In genomic region chr16:67538666-67539101, GRCh38 we compare ENCODE assay signal across 6 cellular contexts. TPM values are rescaled to one million over a fixed set of nuclear protein-coding genes. Genes with fewer than 3 reads are reported as not detected.
DNase-seq lines count a peak whose midpoint lies in the region; ATAC-seq, FAIRE-seq and TF ChIP-seq lines count a peak whose summit lies in the region.

No MANE protein-coding gene starts in this region.

- WGBS in GM12878 (ENCODE audit: insufficient coverage, insufficient replicate concordance, low lambda C conversion rate, missing lambda C conversion rate), result 81% methylated on average over 23 of the region's 23 CpGs

- in situ Hi-C loops in GM12878 (cut with MboI), result no loop called here

- H3K36me3 ChIP-seq in GM06990 (ENCODE audit: control insufficient read depth, insufficient read depth, low read length) (peaks cover 10% of the 10 kb centered on the region), GM12878 (ENCODE audit: control insufficient read depth in 2 of 2, insufficient read depth in 2 of 2, low read length in 1 of 2) (peaks cover 3 to 11% of the 10 kb centered on the region in 2 experiments; a peak in 3 of 4 replicates)

- ATAC-seq in GM12878 (no peak), GM18873 (IDR thresholded peaks at IDR 0.05; ENCODE audit: low FRiP score, unreplicated experiment) (no peak), HG02642 (IDR thresholded peaks at IDR 0.05; ENCODE audit: poor library complexity, unreplicated experiment) (no peak), GM18505 (IDR thresholded peaks at IDR 0.05; ENCODE audit: unreplicated experiment) (no peak)
- ATAC-seq in natural killer cell treated with Interleukin-12 subunit alpha and Interleukin-12 subunit beta and Interleukin-15 and Interleukin-18, amount 100 ng/mL, for 72 hours, result no peak

- CTCF ChIA-PET in GM12878 (lab: Yijun Ruan, JAX), result interaction anchor here (1.1 to 11.3 kb wide), 2 partner anchors 17 to 268 kb away, joined by 3 to 131 read pairs; partner anchors contain the start of genes RANBP10 and TSNAXIP1

- H3K4me1 Mint-ChIP-seq in natural killer cell treated with Interleukin-12 subunit alpha and Interleukin-12 subunit beta and Interleukin-15 and Interleukin-18, amount 100 ng/mL, for 72 hours (ENCODE audit: low read depth in 2 of 2), result peaks cover 44 to 49% of the 10 kb centered on the region in 2 donors

- H3K36me3 Mint-ChIP-seq in natural killer cell treated with Interleukin-12 subunit alpha and Interleukin-12 subunit beta and Interleukin-15 and Interleukin-18, amount 100 ng/mL, for 72 hours, result peaks cover 7% of the 10 kb centered on the region

- DNase-seq in GM06990 (ENCODE audit: extremely low read depth, insufficient read length) (no peak), GM12878 (ENCODE audit: low read depth, low spot score) (no peak)
- DNase-seq in natural killer cell treated with Interleukin-12 subunit alpha and Interleukin-12 subunit beta and Interleukin-15 and Interleukin-18, amount 100 ng/mL, for 72 hours (ENCODE audit: low spot score), result no peak

- no peak overlapping the region for H3K27ac ChIP-seq in GM12878 (ENCODE audit: control insufficient read depth, insufficient read depth)

- TF ChIP-seq POLR2A in GM12878 (IDR thresholded peaks at IDR 0.05; ENCODE audit: low read depth, low read length) (no peak), GM18505 (IDR thresholded peaks at IDR 0.05; ENCODE audit: borderline replicate concordance, extremely low read depth, insufficient read depth, insufficient read length) (no peak)

- no TSS peak for BruUV-seq in GM12878 (replicated peaks; lab: Mats Ljungman, UMichigan)

- H3K4me3 ChIP-seq in GM06990 (replicated peaks; ENCODE audit: low read depth, low read length) (peak overlapping the region; percentile 74), GM12878 (peak overlapping the region; percentile 83; the same call in 1 of the 2 replicates)

- H3K4me3 Mint-ChIP-seq in natural killer cell treated with Interleukin-12 subunit alpha and Interleukin-12 subunit beta and Interleukin-15 and Interleukin-18, amount 100 ng/mL, for 72 hours, result peak overlapping the region; percentile 75

- H3K9me3 Mint-ChIP-seq in natural killer cell treated with Interleukin-12 subunit alpha and Interleukin-12 subunit beta and Interleukin-15 and Interleukin-18, amount 100 ng/mL, for 72 hours, result no peaks in the 10 kb centered on the region

- H3K27me3 Mint-ChIP-seq in natural killer cell treated with Interleukin-12 subunit alpha and Interleukin-12 subunit beta and Interleukin-15 and Interleukin-18, amount 100 ng/mL, for 72 hours, result no peaks in the 10 kb centered on the region

- H4K20me1 ChIP-seq in GM12878 (ENCODE audit: control insufficient read depth, insufficient read depth), result peaks cover 4% of the 10 kb centered on the region

- intact Hi-C loops in GM12878 (cut with micrococcal nuclease; ENCODE audit: unreplicated experiment), result no loop called here

- no peaks in the 10 kb centered on the region for H3K9me3 ChIP-seq in GM12878 (replicated peaks; ENCODE audit: control insufficient read depth, insufficient read depth, low read length)

- TF ChIP-seq CTCF in GM06990 (IDR thresholded peaks at IDR 0.05; ENCODE audit: insufficient read depth, low read length, poor library complexity, severe bottlenecking) (no peak), GM12878 (IDR thresholded peaks at IDR 0.05 in 2 of 3, conservative IDR thresholded peaks at IDR 0.05 in 1 of 3; ENCODE audit: control insufficient read depth in 2 of 3, extremely low read depth in 1 of 3, insufficient read depth in 1 of 3, low read depth in 3 of 3, low read length in 3 of 3) (no peak)

- no peak for FAIRE-seq in GM12878 (lab: Jason Lieb, UNC)

- POLR2A ChIA-PET in GM12878 (lab: Charles Lee), result no interaction called here

- peak overlapping the region; percentile 86 for H3K4me2 ChIP-seq in GM12878 (ENCODE audit: control insufficient read depth, insufficient read depth)

- H3K9ac ChIP-seq in GM12878 (ENCODE audit: control insufficient read depth, insufficient read depth, low read length), result peak overlapping the region; percentile 56; the same call in 1 of the 2 replicates

- no peak for TF ChIP-seq RAD21 in GM12878 (IDR thresholded peaks at IDR 0.05; ENCODE audit: insufficient read depth, low read depth, low read length)

- no peaks in the 10 kb centered on the region for H3K79me2 ChIP-seq in GM12878 (ENCODE audit: control insufficient read depth, insufficient read depth, low read length)

- H3K27me3 ChIP-seq in GM06990 (replicated peaks; ENCODE audit: control insufficient read depth, insufficient read depth, low read length), result no peaks in the 10 kb centered on the region
- peaks cover 0 to 2% of the 10 kb centered on the region in 2 experiments; a peak in 1 of 4 replicates for H3K27me3 ChIP-seq in GM12878 (replicated peaks in 1 of 2; ENCODE audit: control insufficient read depth in 2 of 2, insufficient read depth in 2 of 2, low read length in 1 of 2)

- H3K27ac Mint-ChIP-seq in natural killer cell treated with Interleukin-12 subunit alpha and Interleukin-12 subunit beta and Interleukin-15 and Interleukin-18, amount 100 ng/mL, for 72 hours, result peak overlapping the region; percentile 50 to 69

- SMC1A ChIA-PET in GM12878 (lab: Charles Lee; ENCODE audit: uncharacterized antibody, unreplicated experiment), result interaction anchor here (1.9 kb wide), 1 partner anchor 16 kb away, joined by 5 read pairs; no protein-coding TSS in a partner anchor

- H3K4me1 ChIP-seq in GM12878 (ENCODE audit: control insufficient read depth, insufficient read depth, low read length), result peaks cover 4% of the 10 kb centered on the region

- RAD21 ChIA-PET in GM12878 (lab: Charles Lee; ENCODE audit: unreplicated experiment), result no interaction called here

- H2AFZ ChIP-seq in GM12878 (ENCODE audit: control insufficient read depth, low read depth, low read length), result no peak overlapping the region

- TF ChIP-seq EP300 in GM12878 (IDR thresholded peaks at IDR 0.05; ENCODE audit: borderline replicate concordance in 1 of 2, control insufficient read depth in 1 of 2, low read depth in 2 of 2, low read length in 2 of 2), result no peak

RNA-seq across cellular contexts. Expression of gene RIPOR1, which starts 10.1 kb away (rescaled TPM):
- 30.2 and 35.1 TPM in 2 replicates for total RNA-seq in GM12878 (2013; cell fraction: nucleolus; rRNA removed)
- total RNA-seq in GM12878 (2014; rRNA removed) (5.2 and 7.0 TPM in 2 replicates), GM12878 (2014; rRNA removed; fragmentation: Illumina TruSeq; extraction: Trizol) (2.6 and 2.8 TPM in 2 replicates), GM12878 (2021) (28.5 and 37.0 TPM in 2 replicates)
- polyA plus RNA-seq in GM12878 (2011; ENCODE audit: low read depth), result 6.2 TPM
- polyA plus RNA-seq in GM12878 (2011; rRNA removed) (1.2 and 2.0 TPM in 2 replicates), GM12878 (2014; fragmentation: Illumina TruSeq; extraction: Trizol) (7.0 and 7.9 TPM in 2 replicates), GM12878 (2014; fragmentation: Nextera tagmentation; extraction: Ambion mirVana) (under 1 TPM; 0.13 to 0.47 TPM), GM12878 (2014; rRNA removed) (10.5 and 11.6 TPM in 2 replicates), GM12878 (2016; fragmentation: Nextera tagmentation; extraction: Ambion mirVana) (10 to 100 TPM; 12.9 to 15.9 TPM)
- polyA plus RNA-seq in GM12878 (2011; cell fraction: cytosol; rRNA removed), result 1.1 and 1.9 TPM in 2 replicates
- 23.0 and 23.5 TPM in 2 replicates for polyA plus RNA-seq in GM12878 (2011; cell fraction: nucleus; rRNA removed)
- 21.5 and 24.4 TPM in 2 replicates for polyA plus RNA-seq in GM12878 (2012)
- polyA minus RNA-seq in GM12878 (2011; rRNA and poly(A)+ RNA removed), result 2.4 and 3.7 TPM in 2 replicates
- polyA minus RNA-seq in GM12878 (2011; cell fraction: cytosol; rRNA and poly(A)+ RNA removed), result 3.3 and 3.7 TPM in 2 replicates
- polyA minus RNA-seq in GM12878 (2011; cell fraction: nucleus; rRNA and poly(A)+ RNA removed), result 6.7 and 6.8 TPM in 2 replicates
- total RNA-seq in natural killer cell treated with Interleukin-12 subunit alpha and Interleukin-12 subunit beta and Interleukin-15 and Interleukin-18, amount 100 ng/mL, for 72 hours, result 10 to 100 TPM; 47.7 to 48.2 TPM

RNA-seq across cellular contexts. Expression of gene CTCF, which starts 23.6 kb away (rescaled TPM):
- total RNA-seq in GM12878 (2013; cell fraction: nucleolus; rRNA removed), result 33.8 and 38.5 TPM in 2 replicates
- total RNA-seq in GM12878 (2014; rRNA removed) (36.7 and 37.3 TPM in 2 replicates), GM12878 (2014; rRNA removed; fragmentation: Illumina TruSeq; extraction: Trizol) (43.8 and 47.9 TPM in 2 replicates), GM12878 (2021) (42.7 and 43.6 TPM in 2 replicates)
- 20.5 TPM for polyA plus RNA-seq in GM12878 (2011; ENCODE audit: low read depth)
- polyA plus RNA-seq in GM12878 (2011; rRNA removed) (36.1 and 40.1 TPM in 2 replicates), GM12878 (2014; fragmentation: Illumina TruSeq; extraction: Trizol) (52.8 and 55.0 TPM in 2 replicates), GM12878 (2014; fragmentation: Nextera tagmentation; extraction: Ambion mirVana) (10 to 100 TPM in 1 of 2 experiments, 1 to 10 TPM in 1; 9.1 to 18.3 TPM), GM12878 (2014; rRNA removed) (34.7 and 35.8 TPM in 2 replicates), GM12878 (2016; fragmentation: Nextera tagmentation; extraction: Ambion mirVana) (10 to 100 TPM; 47.5 to 51.6 TPM)
- polyA plus RNA-seq in GM12878 (2011; cell fraction: cytosol; rRNA removed), result 30.9 and 31.3 TPM in 2 replicates
- 20.5 and 25.6 TPM in 2 replicates for polyA plus RNA-seq in GM12878 (2011; cell fraction: nucleus; rRNA removed)
- 23.4 and 27.5 TPM in 2 replicates for polyA plus RNA-seq in GM12878 (2012)
- 47.4 and 57.4 TPM in 2 replicates for polyA minus RNA-seq in GM12878 (2011; rRNA and poly(A)+ RNA removed)
- 18.8 and 22.7 TPM in 2 replicates for polyA minus RNA-seq in GM12878 (2011; cell fraction: cytosol; rRNA and poly(A)+ RNA removed)
- 10.6 and 22.3 TPM in 2 replicates for polyA minus RNA-seq in GM12878 (2011; cell fraction: nucleus; rRNA and poly(A)+ RNA removed)
- total RNA-seq in natural killer cell treated with Interleukin-12 subunit alpha and Interleukin-12 subunit beta and Interleukin-15 and Interleukin-18, amount 100 ng/mL, for 72 hours, result 10 to 100 TPM; 54.3 to 72.4 TPM

RNA-seq across cellular contexts. Expression of gene AGRP, which starts 55.3 kb away (rescaled TPM):
- not detected in 2 replicates for total RNA-seq in GM12878 (2013; cell fraction: nucleolus; rRNA removed)
- total RNA-seq in GM12878 (2014; rRNA removed) (not detected in 2 replicates), GM12878 (2014; rRNA removed; fragmentation: Illumina TruSeq; extraction: Trizol) (not detected in 2 replicates), GM12878 (2021) (not detected in 2 replicates)
- polyA plus RNA-seq in GM12878 (2011; ENCODE audit: low read depth), result not detected
- polyA plus RNA-seq in GM12878 (2011; rRNA removed) (not detected in 2 replicates), GM12878 (2014; fragmentation: Illumina TruSeq; extraction: Trizol) (not detected in 2 replicates), GM12878 (2014; fragmentation: Nextera tagmentation; extraction: Ambion mirVana) (under 1 TPM; 0.16 to 0.34 TPM), GM12878 (2014; rRNA removed) (0.27 TPM in 1 of 2 replicates, not detected in the other), GM12878 (2016; fragmentation: Nextera tagmentation; extraction: Ambion mirVana) (under 1 TPM; 0.72 to 0.75 TPM)
- not detected in 2 replicates for polyA plus RNA-seq in GM12878 (2011; cell fraction: cytosol; rRNA removed)
- not detected in 2 replicates for polyA plus RNA-seq in GM12878 (2011; cell fraction: nucleus; rRNA removed)
- polyA plus RNA-seq in GM12878 (2012), result 0.27 TPM in 1 of 2 replicates, not detected in the other
- not detected in 2 replicates for polyA minus RNA-seq in GM12878 (2011; rRNA and poly(A)+ RNA removed)
- polyA minus RNA-seq in GM12878 (2011; cell fraction: cytosol; rRNA and poly(A)+ RNA removed), result not detected in 2 replicates
- not detected in 2 replicates for polyA minus RNA-seq in GM12878 (2011; cell fraction: nucleus; rRNA and poly(A)+ RNA removed)
- not detected for total RNA-seq in natural killer cell treated with Interleukin-12 subunit alpha and Interleukin-12 subunit beta and Interleukin-15 and Interleukin-18, amount 100 ng/mL, for 72 hours

RNA-seq across cellular contexts. Expression of gene ATP6V0D1, which starts 57.7 kb away (rescaled TPM):
- total RNA-seq in GM12878 (2013; cell fraction: nucleolus; rRNA removed), result 17.4 and 19.9 TPM in 2 replicates
- total RNA-seq in GM12878 (2014; rRNA removed) (72.4 and 73.8 TPM in 2 replicates), GM12878 (2014; rRNA removed; fragmentation: Illumina TruSeq; extraction: Trizol) (41.8 and 50.2 TPM in 2 replicates), GM12878 (2021) (67.7 and 71.6 TPM in 2 replicates)
- polyA plus RNA-seq in GM12878 (2011; ENCODE audit: low read depth), result 36.5 TPM
- polyA plus RNA-seq in GM12878 (2011; rRNA removed) (24.5 and 56.5 TPM in 2 replicates), GM12878 (2014; fragmentation: Illumina TruSeq; extraction: Trizol) (35.1 and 72.2 TPM in 2 replicates), GM12878 (2014; fragmentation: Nextera tagmentation; extraction: Ambion mirVana) (10 to 100 TPM; 28.1 to 30.2 TPM), GM12878 (2014; rRNA removed) (69.0 and 81.4 TPM in 2 replicates), GM12878 (2016; fragmentation: Nextera tagmentation; extraction: Ambion mirVana) (100 to 1,000 TPM; 126 to 141 TPM)
- 108 and 129 TPM in 2 replicates for polyA plus RNA-seq in GM12878 (2011; cell fraction: cytosol; rRNA removed)
- polyA plus RNA-seq in GM12878 (2011; cell fraction: nucleus; rRNA removed), result 47.1 and 63.7 TPM in 2 replicates
- polyA plus RNA-seq in GM12878 (2012), result 48.2 and 55.4 TPM in 2 replicates
- 121 and 140 TPM in 2 replicates for polyA minus RNA-seq in GM12878 (2011; rRNA and poly(A)+ RNA removed)
- 42.8 and 49.1 TPM in 2 replicates for polyA minus RNA-seq in GM12878 (2011; cell fraction: cytosol; rRNA and poly(A)+ RNA removed)
- 13.9 and 24.0 TPM in 2 replicates for polyA minus RNA-seq in GM12878 (2011; cell fraction: nucleus; rRNA and poly(A)+ RNA removed)
- total RNA-seq in natural killer cell treated with Interleukin-12 subunit alpha and Interleukin-12 subunit beta and Interleukin-15 and Interleukin-18, amount 100 ng/mL, for 72 hours, result 10 to 100 TPM; 66.9 to 85.5 TPM
